Comparison of ENCODE assay signal across 2 cellular contexts in the genomic region with DNA sequence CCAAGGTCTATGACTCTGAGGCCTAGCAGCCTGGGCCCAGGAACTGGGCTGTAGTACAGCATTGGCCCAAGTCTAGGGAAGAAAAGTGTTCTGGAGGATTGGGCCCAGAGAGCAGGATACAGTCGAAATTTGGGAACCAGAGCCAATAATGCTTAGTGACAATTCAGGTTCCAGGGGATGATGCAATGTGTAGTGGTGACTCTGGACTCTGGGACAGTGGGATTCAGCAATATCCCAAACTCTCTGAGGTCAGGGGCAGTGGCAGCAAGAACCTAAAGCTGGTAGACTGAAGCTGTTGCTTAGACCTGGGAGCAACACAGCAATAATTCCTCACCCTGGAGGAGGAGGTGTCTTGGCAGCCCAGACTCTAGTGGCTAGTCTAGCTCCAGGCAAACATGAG.
TF ChIP-seq lines count a peak whose summit lies in the region.

No MANE protein-coding gene starts in this region.

TF ChIP-seq in IMR-90, 13 proteins besides CTCF, POLR2A, EP300 and RAD21:
- TF ChIP-seq, protein P1, sequence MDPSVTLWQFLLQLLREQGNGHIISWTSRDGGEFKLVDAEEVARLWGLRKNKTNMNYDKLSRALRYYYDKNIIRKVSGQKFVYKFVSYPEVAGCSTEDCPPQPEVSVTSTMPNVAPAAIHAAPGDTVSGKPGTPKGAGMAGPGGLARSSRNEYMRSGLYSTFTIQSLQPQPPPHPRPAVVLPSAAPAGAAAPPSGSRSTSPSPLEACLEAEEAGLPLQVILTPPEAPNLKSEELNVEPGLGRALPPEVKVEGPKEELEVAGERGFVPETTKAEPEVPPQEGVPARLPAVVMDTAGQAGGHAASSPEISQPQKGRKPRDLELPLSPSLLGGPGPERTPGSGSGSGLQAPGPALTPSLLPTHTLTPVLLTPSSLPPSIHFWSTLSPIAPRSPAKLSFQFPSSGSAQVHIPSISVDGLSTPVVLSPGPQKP (IDR thresholded peaks at IDR 0.05; ENCODE audit: borderline replicate concordance, low read depth, low read length), result no peak
- TF ChIP-seq CEBPB (IDR thresholded peaks at IDR 0.05; ENCODE audit: low read depth, low read length) (peak; percentile 46; the same call in 1 of the 2 replicates), MAZ (IDR thresholded peaks at IDR 0.05; ENCODE audit: borderline replicate concordance, low read depth, low read length) (no peak), CHD1 (IDR thresholded peaks at IDR 0.05; ENCODE audit: low read depth, low read length) (no peak)
- TF ChIP-seq, protein P2, sequence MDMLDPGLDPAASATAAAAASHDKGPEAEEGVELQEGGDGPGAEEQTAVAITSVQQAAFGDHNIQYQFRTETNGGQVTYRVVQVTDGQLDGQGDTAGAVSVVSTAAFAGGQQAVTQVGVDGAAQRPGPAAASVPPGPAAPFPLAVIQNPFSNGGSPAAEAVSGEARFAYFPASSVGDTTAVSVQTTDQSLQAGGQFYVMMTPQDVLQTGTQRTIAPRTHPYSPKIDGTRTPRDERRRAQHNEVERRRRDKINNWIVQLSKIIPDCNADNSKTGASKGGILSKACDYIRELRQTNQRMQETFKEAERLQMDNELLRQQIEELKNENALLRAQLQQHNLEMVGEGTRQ (IDR thresholded peaks at IDR 0.05; ENCODE audit: low read depth, low read length), result no peak
TF ChIP-seq in IMR-90: peak in this region for 1.

TF ChIP-seq in HepG2, 621 proteins besides CTCF, POLR2A, EP300 and RAD21:
- peak; percentile 49 for TF ChIP-seq CEBPG (CRISPR knock-in tag; IDR thresholded peaks at IDR 0.05)
- peak; percentile 58; the same call in 1 of the 2 replicates for TF ChIP-seq CEBPB (IDR thresholded peaks at IDR 0.05; ENCODE audit: borderline replicate concordance, low read depth, low read length)
- no peak for TF ChIP-seq DNMT1 (CRISPR knock-in tag; IDR thresholded peaks at IDR 0.05)
